Comparison of ENCODE assay signal across 1 cellular context in genomic region chr7:138167222-138167621, GRCh38.
TF ChIP-seq lines count a peak whose summit lies in the region.

No MANE protein-coding gene starts in this region.

TF ChIP-seq in WTC11, 78 proteins besides CTCF, POLR2A, EP300 and RAD21 (continued from another document):
- TF ChIP-seq E2F1 (CRISPR knock-in tag; IDR thresholded peaks at IDR 0.05) (no peak), ZNF121 (CRISPR knock-in tag; IDR thresholded peaks at IDR 0.05) (no peak)
TF ChIP-seq in WTC11: peak in this region for 0.
